Comparison of ENCODE assay signal across 21 cellular contexts in the genomic region with DNA sequence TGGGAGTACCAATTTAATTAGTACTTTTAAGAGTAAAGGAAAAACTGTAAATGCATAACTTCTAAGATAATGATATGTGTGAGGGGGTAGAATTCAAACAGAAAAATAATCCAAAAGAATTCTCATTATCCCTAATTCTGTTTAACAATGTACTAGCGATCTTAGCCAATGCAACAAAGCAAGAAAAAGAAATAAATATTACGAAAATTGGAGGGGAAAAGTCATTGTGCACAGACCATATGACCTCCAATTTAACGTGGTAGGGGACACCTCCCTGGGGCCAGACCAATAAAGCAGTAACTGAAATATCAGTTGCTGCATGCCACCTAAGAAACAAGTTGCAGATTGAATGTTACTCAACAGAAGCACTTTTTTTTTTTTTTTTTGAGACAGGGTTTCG. TPM values are rescaled to one million over a fixed set of nuclear protein-coding genes. Genes with fewer than 3 reads are reported as not detected.
DNase-seq lines count a peak whose midpoint lies in the region; ATAC-seq, FAIRE-seq and TF ChIP-seq lines count a peak whose summit lies in the region.
"Had no signal": no experiment of that assay in that cellular context is flagged by ENCODE, and none has a peak within 500 bp of the region (broad histone marks: within the 10 kb centered on the region; RNA-seq: fewer than 3 reads in every experiment).

No MANE protein-coding gene starts in this region.

- H3K36me3 Mint-ChIP-seq in CD8-positive, alpha-beta memory T cell = peaks cover 5 to 17% (median 7%) of the 10 kb centered on the region in 3 donors
- H3K36me3 Mint-ChIP-seq in stimulated activated memory B cell treated with anti-CD40 and anti-IgM and Interleukin-4, amounts not matched to agents 10 μg/mL and 1 μg/mL and 100 μg/mL, for 72 hours = peaks cover 12% of the 10 kb centered on the region

- no peak for FAIRE-seq in K562 (lab: Jason Lieb, UNC)

- no peaks in the 10 kb centered on the region for H3K9me1 ChIP-seq in K562 (ENCODE audit: control insufficient read depth, insufficient read depth, low read length)

- H3K4me2 ChIP-seq in K562 (ENCODE audit: insufficient read depth, low read length) (no peak overlapping the region), OCI-LY7 (ENCODE audit: low read length) (no peak overlapping the region)
- H3K4me2 ChIP-seq: KMS-11 had no signal

- no peak for TF ChIP-seq RAD21 in K562 (CRISPR knock-in tag; conservative IDR thresholded peaks at IDR 0.05 in 1 of 2, IDR thresholded peaks at IDR 0.05 in 1 of 2)

- TF ChIP-seq CTCF in HEK293 (tag by site-specific recombination; IDR thresholded peaks at IDR 0.05) (no peak), K562 (IDR thresholded peaks at IDR 0.05 in 2 of 3, conservative IDR thresholded peaks at IDR 0.05 in 1 of 3; ENCODE audit: insufficient read depth in 2 of 3, low read depth in 1 of 3, low read length in 3 of 3) (no peak), OCI-LY7 (conservative IDR thresholded peaks at IDR 0.05; ENCODE audit: low read length) (no peak)

- DNase-seq in CD8-positive, alpha-beta memory T cell = no peak
- DNase-seq in K562 (ENCODE audit: extremely low read depth in 1 of 4, low spot score in 3 of 4) (no peak), retina (no peak), OCI-LY7 (ENCODE audit: low spot score) (no peak), anterior cingulate cortex (lab: John Stamatoyannopoulos, UW) (no peak)
- DNase-seq: ACHN; CD8-positive, alpha-beta T cell; GDM1; HFFc6; MV-4-11; NCI-H1105 treated with DMSO at 0.1 percent for 48 hours; NCI-H2029 treated with DMSO at 0.1 percent for 48 hours; NCI-H2171; NCI-H345; NCI-H524; NCI-H82; Peyer's patch had no signal

- H3K27ac ChIP-seq in CD8-positive, alpha-beta memory T cell (ENCODE audit: low read depth, low read length) = no peak overlapping the region
- H3K27ac ChIP-seq in HEK293 (ENCODE audit: extremely low read depth, low read depth, low read length) (no peak overlapping the region), K562 (ENCODE audit: extremely low read depth, low read depth, low read length) (no peak overlapping the region), OCI-LY7 (ENCODE audit: low read depth, low read length, poor library complexity, severe bottlenecking) (no peak overlapping the region)
- H3K27ac ChIP-seq: KMS-11 had no signal

- H3K79me2 ChIP-seq in K562 (ENCODE audit: control insufficient read depth, insufficient read depth, low read length) (no peaks in the 10 kb centered on the region), OCI-LY7 (ENCODE audit: insufficient read depth, low read depth, low read length) (no peaks in the 10 kb centered on the region)

- H3K4me3 ChIP-seq in CD8-positive, alpha-beta memory T cell (ENCODE audit: low read length) = no peak overlapping the region
- H3K4me3 ChIP-seq in HEK293 (ENCODE audit: low read depth, low read length) = no peak overlapping the region
- H3K4me3 ChIP-seq in K562 = no peak overlapping the region
- no peak overlapping the region for H3K4me3 ChIP-seq in OCI-LY7 (ENCODE audit: low read depth, low read length, poor library complexity, severe bottlenecking)
- H3K4me3 ChIP-seq: BLaER1 treated with 17β-estradiol and CSF1 and Interleukin-3, amounts not matched to agents 10 nM and 100 nM; Peyer's patch had no signal

- peak overlapping the region in 5 of 8 donors; percentile 23 to 68 (median 55) for H3K27ac Mint-ChIP-seq in CD8-positive, alpha-beta memory T cell
- H3K27ac Mint-ChIP-seq in stimulated activated memory B cell treated with anti-CD40 and anti-IgM and Interleukin-4, amounts not matched to agents 10 μg/mL and 1 μg/mL and 100 μg/mL, for 72 hours = peak overlapping the region; percentile 99
- H3K27ac Mint-ChIP-seq: CD8-positive, alpha-beta T cell; HFFc6 had no signal

- no peak overlapping the region for H2AFZ ChIP-seq in K562 (ENCODE audit: low read depth, low read length)
- H2AFZ ChIP-seq in OCI-LY7 (ENCODE audit: low read length) = no peak overlapping the region

- H3K27me3 ChIP-seq in CD8-positive, alpha-beta memory T cell (ENCODE audit: insufficient read depth, low read length, poor library complexity, severe bottlenecking) = no peaks in the 10 kb centered on the region
- H3K27me3 ChIP-seq in K562 (ENCODE audit: control insufficient read depth in 2 of 2, insufficient read depth in 2 of 2, low read length in 2 of 2) = no peaks in the 10 kb centered on the region
- H3K27me3 ChIP-seq: BLaER1 treated with 17β-estradiol and CSF1 and Interleukin-3, amounts not matched to agents 10 nM and 100 nM; Peyer's patch had no signal

- H3K4me3 Mint-ChIP-seq in CD8-positive, alpha-beta memory T cell = peak overlapping the region in 1 of 7 donors; percentile 32
- H3K4me3 Mint-ChIP-seq in stimulated activated memory B cell treated with anti-CD40 and anti-IgM and Interleukin-4, amounts not matched to agents 10 μg/mL and 1 μg/mL and 100 μg/mL, for 72 hours = no peak overlapping the region
- H3K4me3 Mint-ChIP-seq: CD8-positive, alpha-beta T cell; HFFc6 had no signal

- BruUV-seq in K562 (replicated peaks; lab: Mats Ljungman, UMichigan) (no TSS peak), OCI-LY7 (replicated peaks; lab: Mats Ljungman, UMichigan) (no TSS peak)

- H3K4me1 Mint-ChIP-seq in CD8-positive, alpha-beta memory T cell = peaks cover 13 to 17% (median 16%) of the 10 kb centered on the region in 3 donors
- peaks cover 70% of the 10 kb centered on the region for H3K4me1 Mint-ChIP-seq in stimulated activated memory B cell treated with anti-CD40 and anti-IgM and Interleukin-4, amounts not matched to agents 10 μg/mL and 1 μg/mL and 100 μg/mL, for 72 hours

- no peak for TF ChIP-seq POLR2A in K562 (conservative IDR thresholded peaks at IDR 0.05)

- no peak for TF ChIP-seq EP300 in K562 (IDR thresholded peaks at IDR 0.05; ENCODE audit: low read length)

- no peaks in the 10 kb centered on the region for H3K9me2 ChIP-seq in OCI-LY7 (ENCODE audit: insufficient read depth, low read length)

- H3K4me1 ChIP-seq in CD8-positive, alpha-beta memory T cell (ENCODE audit: insufficient read depth, low read length) = peaks cover 8% of the 10 kb centered on the region
- no peaks in the 10 kb centered on the region for H3K4me1 ChIP-seq in HEK293 (ENCODE audit: control insufficient read depth, insufficient read depth, low read length)
- no peaks in the 10 kb centered on the region for H3K4me1 ChIP-seq in K562 (replicated peaks in 1 of 2; ENCODE audit: control insufficient read depth in 2 of 2, insufficient read depth in 2 of 2, low read length in 2 of 2)
- peaks cover 52% of the 10 kb centered on the region for H3K4me1 ChIP-seq in OCI-LY7 (ENCODE audit: insufficient read depth, low read length, poor library complexity, severe bottlenecking)
- H3K4me1 ChIP-seq: Peyer's patch had no signal

- no peaks in the 10 kb centered on the region for H3K27me3 Mint-ChIP-seq in CD8-positive, alpha-beta memory T cell
- H3K27me3 Mint-ChIP-seq in stimulated activated memory B cell treated with anti-CD40 and anti-IgM and Interleukin-4, amounts not matched to agents 10 μg/mL and 1 μg/mL and 100 μg/mL, for 72 hours = no peaks in the 10 kb centered on the region

- WGBS in K562 (ENCODE audit: insufficient coverage, low coverage, missing lambda C conversion rate) = 42% methylated on average over 4 of the region's 4 CpGs

- H3K9me3 ChIP-seq in CD8-positive, alpha-beta memory T cell (ENCODE audit: low read length) = no peaks in the 10 kb centered on the region
- H3K9me3 ChIP-seq in HEK293 (ENCODE audit: control insufficient read depth, insufficient read depth, low read depth, low read length) = no peaks in the 10 kb centered on the region; the same call in 1 of the 2 replicates
- H3K9me3 ChIP-seq in K562 (replicated peaks; ENCODE audit: control insufficient read depth, insufficient read depth, low read depth, low read length) = no peaks in the 10 kb centered on the region
- H3K9me3 ChIP-seq in OCI-LY7 (ENCODE audit: low read length) = peaks cover 23% of the 10 kb centered on the region

- H3K9me3 Mint-ChIP-seq in CD8-positive, alpha-beta memory T cell = peaks cover 0 to 11% (median 7%) of the 10 kb centered on the region in 5 donors
- H3K9me3 Mint-ChIP-seq in stimulated activated memory B cell treated with anti-CD40 and anti-IgM and Interleukin-4, amounts not matched to agents 10 μg/mL and 1 μg/mL and 100 μg/mL, for 72 hours = no peaks in the 10 kb centered on the region

- ATAC-seq in K562 = no peak
- no peak for ATAC-seq in stimulated activated memory B cell treated with anti-CD40 and anti-IgM and Interleukin-4, amounts not matched to agents 10 μg/mL and 1 μg/mL and 100 μg/mL, for 72 hours
- ATAC-seq: CD8-positive, alpha-beta T cell had no signal

- POLR2A ChIA-PET in CD8-positive, alpha-beta memory T cell (lab: Charles Lee) = interaction anchor here (2.4 kb wide), 1 partner anchor 110 kb away, joined by 21 read pairs; a partner anchor contains a TSS
- POLR2A ChIA-PET in HEK293 (lab: Yijun Ruan, JAX) (no interaction called here), K562 (lab: Yijun Ruan, JAX) (no interaction called here), OCI-LY7 (lab: Charles Lee) (interaction anchor here (0.7 to 3.0 kb wide), 6 partner anchors 9 to 118 kb away, joined by 3 to 14 read pairs (median 4); no protein-coding TSS in a partner anchor)

- in situ Hi-C loops in K562 (cut with MboI) = no loop called here

- H3K9ac ChIP-seq in K562 (ENCODE audit: insufficient read depth in 1 of 2, low read depth in 2 of 2, low read length in 2 of 2) = no peak overlapping the region
- H3K9ac ChIP-seq: KMS-11 had no signal

- CTCF ChIA-PET in CD8-positive, alpha-beta memory T cell (lab: Charles Lee) = interaction anchor here (0.9 to 1.9 kb wide), 5 partner anchors 9 to 167 kb away, joined by 3 to 5 read pairs (median 4); no protein-coding TSS in a partner anchor
- CTCF ChIA-PET in HEK293 (lab: Yijun Ruan, JAX) (interaction anchor here (0.6 kb wide), 1 partner anchor 877 kb away, joined by 4 read pairs; no protein-coding TSS in a partner anchor), K562 (lab: Yijun Ruan, JAX; ENCODE audit: low intra/inter-chr PET ratio) (no interaction called here), OCI-LY7 (lab: Charles Lee; ENCODE audit: unreplicated experiment) (no interaction called here)

- H4K20me1 ChIP-seq in K562 (replicated peaks; ENCODE audit: control insufficient read depth, insufficient read depth, low read length) = no peaks in the 10 kb centered on the region
- H4K20me1 ChIP-seq in OCI-LY7 (ENCODE audit: insufficient read depth, low read length) = no peaks in the 10 kb centered on the region
- H4K20me1 ChIP-seq: BLaER1 treated with 17β-estradiol and CSF1 and Interleukin-3, amounts not matched to agents 10 nM and 100 nM had no signal

- H3K36me3 ChIP-seq in CD8-positive, alpha-beta memory T cell (ENCODE audit: insufficient read depth, low read length) = no peaks in the 10 kb centered on the region
- H3K36me3 ChIP-seq in HEK293 (ENCODE audit: control insufficient read depth in 2 of 2, insufficient read depth in 1 of 2, low read length in 2 of 2) = no peaks in the 10 kb centered on the region
- H3K36me3 ChIP-seq in K562 (ENCODE audit: control insufficient read depth, insufficient read depth, low read length) = no peaks in the 10 kb centered on the region
- peaks cover 32% of the 10 kb centered on the region for H3K36me3 ChIP-seq in OCI-LY7 (ENCODE audit: insufficient read depth, low read length)
- H3K36me3 ChIP-seq: Peyer's patch had no signal

- intact Hi-C loops in K562 (cut with micrococcal nuclease) = loop anchor here (1.0 to 10.0 kb wide), 2 partner anchors 26 to 107 kb away; a partner anchor contains a TSS
- intact Hi-C loops in OCI-LY7 (cut with micrococcal nuclease; ENCODE audit: unreplicated experiment) = no loop called here

RNA-seq across cellular contexts. Expression of a gene that starts 25.9 kb away (rescaled TPM):
- total RNA-seq in CD8-positive, alpha-beta memory T cell = 10 to 100 TPM; 18.1 to 19.3 TPM
- 15.3 TPM for polyA plus RNA-seq in CD8-positive, alpha-beta memory T cell
- 34.5 and 49.1 TPM in 2 replicates for total RNA-seq in K562 (2011; cell fraction: chromatin; rRNA removed; ENCODE audit: low replicate concordance)
- 18.3 and 20.5 TPM in 2 replicates for total RNA-seq in K562 (2011; cell fraction: nucleolus; rRNA removed)
- total RNA-seq in K562 (2011; cell fraction: nucleoplasm; rRNA removed) = 33.4 and 55.4 TPM in 2 replicates
- 18.4 and 20.0 TPM in 2 replicates for total RNA-seq in K562 (2014; rRNA removed)
- total RNA-seq in K562 (2014; rRNA removed; fragmentation: Illumina TruSeq; extraction: Trizol) = 23.3 and 23.9 TPM in 2 replicates
- 21.5 TPM in 2 replicates for total RNA-seq in K562 (2015; rRNA removed; fragmentation: Illumina TruSeq; extraction: Trizol)
- 18.8 and 21.6 TPM in 2 replicates for total RNA-seq in K562 (2021)
- 25.7 and 27.8 TPM in 2 replicates for polyA plus RNA-seq in K562 (2011; rRNA removed)
- 17.6 and 22.4 TPM in 2 replicates for polyA plus RNA-seq in K562 (2011; cell fraction: cytosol; rRNA removed)
- polyA plus RNA-seq in K562 (2011; cell fraction: nucleus; rRNA removed) = 11.6 and 16.0 TPM in 2 replicates
- polyA plus RNA-seq in K562 (2012) = 11.5 and 15.0 TPM in 2 replicates
- polyA plus RNA-seq in K562 (2014; fragmentation: Illumina TruSeq; extraction: Trizol) = 16.7 and 17.1 TPM in 2 replicates
- polyA plus RNA-seq in K562 (2014; fragmentation: Nextera tagmentation; extraction: Ambion mirVana) = 1 to 10 TPM; 4.0 to 5.4 TPM
- 24.2 and 30.4 TPM in 2 replicates for polyA plus RNA-seq in K562 (2014; rRNA removed)
- 23.8 and 29.0 TPM in 2 replicates for polyA minus RNA-seq in K562 (2011; rRNA and poly(A)+ RNA removed)
- 10.9 and 11.3 TPM in 2 replicates for polyA minus RNA-seq in K562 (2011; cell fraction: cytosol; rRNA and poly(A)+ RNA removed)
- 16.2 and 28.7 TPM in 2 replicates for polyA minus RNA-seq in K562 (2011; cell fraction: nucleus; rRNA and poly(A)+ RNA removed)
- total RNA-seq in OCI-LY7 (2014; rRNA removed; shearing (Covaris generic)) = 18.9 and 20.3 TPM in 2 replicates
- total RNA-seq in OCI-LY7 (2022) = 23.4 and 27.6 TPM in 2 replicates

RNA-seq across cellular contexts. Expression of a gene that starts 26.4 kb away (rescaled TPM):
- total RNA-seq in CD8-positive, alpha-beta memory T cell = 10 to 100 TPM in 1 of 2 experiments, 1 to 10 TPM in 1; 10.0 to 10.5 TPM
- polyA plus RNA-seq in CD8-positive, alpha-beta memory T cell = 2.8 TPM
- 9.4 and 20.5 TPM in 2 replicates for total RNA-seq in K562 (2011; cell fraction: chromatin; rRNA removed; ENCODE audit: low replicate concordance)
- total RNA-seq in K562 (2011; cell fraction: nucleolus; rRNA removed) = 5.3 and 6.7 TPM in 2 replicates
- 9.1 and 12.9 TPM in 2 replicates for total RNA-seq in K562 (2011; cell fraction: nucleoplasm; rRNA removed)
- total RNA-seq in K562 (2014; rRNA removed) = 5.0 and 7.3 TPM in 2 replicates
- 10.7 and 11.9 TPM in 2 replicates for total RNA-seq in K562 (2014; rRNA removed; fragmentation: Illumina TruSeq; extraction: Trizol)
- 6.4 and 7.6 TPM in 2 replicates for total RNA-seq in K562 (2015; rRNA removed; fragmentation: Illumina TruSeq; extraction: Trizol)
- total RNA-seq in K562 (2021) = 6.6 TPM in 2 replicates
- polyA plus RNA-seq in K562 (2011; rRNA removed) = 8.2 and 9.6 TPM in 2 replicates
- polyA plus RNA-seq in K562 (2011; cell fraction: cytosol; rRNA removed) = 1.9 and 4.7 TPM in 2 replicates
- 5.1 and 9.7 TPM in 2 replicates for polyA plus RNA-seq in K562 (2011; cell fraction: nucleus; rRNA removed)
- polyA plus RNA-seq in K562 (2012) = 6.9 and 7.6 TPM in 2 replicates
- 8.0 and 9.7 TPM in 2 replicates for polyA plus RNA-seq in K562 (2014; fragmentation: Illumina TruSeq; extraction: Trizol)
- polyA plus RNA-seq in K562 (2014; fragmentation: Nextera tagmentation; extraction: Ambion mirVana) = 10 to 100 TPM in 1 of 2 experiments, 1 to 10 TPM in 1; 7.3 to 10.1 TPM
- polyA plus RNA-seq in K562 (2014; rRNA removed) = 5.0 and 5.1 TPM in 2 replicates
- 12.3 and 15.1 TPM in 2 replicates for polyA minus RNA-seq in K562 (2011; rRNA and poly(A)+ RNA removed)
- 3.1 and 4.1 TPM in 2 replicates for polyA minus RNA-seq in K562 (2011; cell fraction: cytosol; rRNA and poly(A)+ RNA removed)
- 7.4 and 14.7 TPM in 2 replicates for polyA minus RNA-seq in K562 (2011; cell fraction: nucleus; rRNA and poly(A)+ RNA removed)
- total RNA-seq in OCI-LY7 (2014; rRNA removed; shearing (Covaris generic)) = 3.3 and 5.6 TPM in 2 replicates
- 7.5 and 8.6 TPM in 2 replicates for total RNA-seq in OCI-LY7 (2022)

Comparison
In these comparisons a context has a peak if more than half of its experiments do, and no peak if none do; other contexts are left out.
1. CTCF ChIA-PET loops: an anchor here in CD8-positive, alpha-beta memory T cell (0.9 to 1.9 kb wide) and HEK293 (0.6 kb wide); none called in K562 and OCI-LY7.
2. POLR2A ChIA-PET loops: an anchor here in CD8-positive, alpha-beta memory T cell (2.4 kb wide) and OCI-LY7 (0.7 to 3.0 kb wide); none called in HEK293 and K562.